1 cellular context compared by ENCODE assay signal in the genomic region with DNA sequence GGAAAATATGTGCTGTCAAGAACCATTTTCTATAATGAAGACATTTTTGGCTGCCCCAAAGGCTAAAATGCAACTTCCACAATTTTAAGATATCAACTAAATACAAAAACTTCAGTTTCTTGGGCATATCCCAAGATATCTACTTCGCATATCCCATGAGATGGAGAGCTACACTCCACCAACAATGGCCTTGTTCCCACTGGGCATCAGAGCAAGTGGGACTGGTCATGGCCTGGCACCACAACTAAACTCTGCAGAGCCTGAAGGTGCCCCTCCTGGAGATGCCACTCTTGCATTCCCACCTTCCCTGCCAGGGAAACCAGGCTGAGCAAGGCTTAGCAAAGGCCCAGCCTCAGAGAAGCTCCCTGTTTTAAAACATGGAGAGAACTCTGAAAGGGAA.
TF ChIP-seq lines count a peak whose summit lies in the region.

No MANE protein-coding gene starts in this region.

TF ChIP-seq in HCT116, 20 proteins besides CTCF, POLR2A, EP300 and RAD21:
- TF ChIP-seq EGR1 (IDR thresholded peaks at IDR 0.05; ENCODE audit: low read depth) = no peak
- no peak for TF ChIP-seq ATF3 (IDR thresholded peaks at IDR 0.05)
- TF ChIP-seq EZH2phosphoT487 (IDR thresholded peaks at IDR 0.05; ENCODE audit: borderline replicate concordance) = no peak
- TF ChIP-seq, protein P1, sequence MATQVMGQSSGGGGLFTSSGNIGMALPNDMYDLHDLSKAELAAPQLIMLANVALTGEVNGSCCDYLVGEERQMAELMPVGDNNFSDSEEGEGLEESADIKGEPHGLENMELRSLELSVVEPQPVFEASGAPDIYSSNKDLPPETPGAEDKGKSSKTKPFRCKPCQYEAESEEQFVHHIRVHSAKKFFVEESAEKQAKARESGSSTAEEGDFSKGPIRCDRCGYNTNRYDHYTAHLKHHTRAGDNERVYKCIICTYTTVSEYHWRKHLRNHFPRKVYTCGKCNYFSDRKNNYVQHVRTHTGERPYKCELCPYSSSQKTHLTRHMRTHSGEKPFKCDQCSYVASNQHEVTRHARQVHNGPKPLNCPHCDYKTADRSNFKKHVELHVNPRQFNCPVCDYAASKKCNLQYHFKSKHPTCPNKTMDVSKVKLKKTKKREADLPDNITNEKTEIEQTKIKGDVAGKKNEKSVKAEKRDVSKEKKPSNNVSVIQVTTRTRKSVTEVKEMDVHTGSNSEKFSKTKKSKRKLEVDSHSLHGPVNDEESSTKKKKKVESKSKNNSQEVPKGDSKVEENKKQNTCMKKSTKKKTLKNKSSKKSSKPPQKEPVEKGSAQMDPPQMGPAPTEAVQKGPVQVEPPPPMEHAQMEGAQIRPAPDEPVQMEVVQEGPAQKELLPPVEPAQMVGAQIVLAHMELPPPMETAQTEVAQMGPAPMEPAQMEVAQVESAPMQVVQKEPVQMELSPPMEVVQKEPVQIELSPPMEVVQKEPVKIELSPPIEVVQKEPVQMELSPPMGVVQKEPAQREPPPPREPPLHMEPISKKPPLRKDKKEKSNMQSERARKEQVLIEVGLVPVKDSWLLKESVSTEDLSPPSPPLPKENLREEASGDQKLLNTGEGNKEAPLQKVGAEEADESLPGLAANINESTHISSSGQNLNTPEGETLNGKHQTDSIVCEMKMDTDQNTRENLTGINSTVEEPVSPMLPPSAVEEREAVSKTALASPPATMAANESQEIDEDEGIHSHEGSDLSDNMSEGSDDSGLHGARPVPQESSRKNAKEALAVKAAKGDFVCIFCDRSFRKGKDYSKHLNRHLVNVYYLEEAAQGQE (IDR thresholded peaks at IDR 0.05; ENCODE audit: low read depth) = no peak
- no peak for TF ChIP-seq ZFX (IDR thresholded peaks at IDR 0.05)
- TF ChIP-seq JUND (IDR thresholded peaks at IDR 0.05) = no peak
- no peak for TF ChIP-seq CEBPB (IDR thresholded peaks at IDR 0.05; ENCODE audit: low read depth)
- TF ChIP-seq TCF7L2 (IDR thresholded peaks at IDR 0.05; ENCODE audit: borderline replicate concordance, extremely low read depth, insufficient read depth, insufficient read length) = no peak
TF ChIP-seq in HCT116: peak in this region for 0.
